Comparison of ENCODE assay signal across 21 cellular contexts in the genomic region with DNA sequence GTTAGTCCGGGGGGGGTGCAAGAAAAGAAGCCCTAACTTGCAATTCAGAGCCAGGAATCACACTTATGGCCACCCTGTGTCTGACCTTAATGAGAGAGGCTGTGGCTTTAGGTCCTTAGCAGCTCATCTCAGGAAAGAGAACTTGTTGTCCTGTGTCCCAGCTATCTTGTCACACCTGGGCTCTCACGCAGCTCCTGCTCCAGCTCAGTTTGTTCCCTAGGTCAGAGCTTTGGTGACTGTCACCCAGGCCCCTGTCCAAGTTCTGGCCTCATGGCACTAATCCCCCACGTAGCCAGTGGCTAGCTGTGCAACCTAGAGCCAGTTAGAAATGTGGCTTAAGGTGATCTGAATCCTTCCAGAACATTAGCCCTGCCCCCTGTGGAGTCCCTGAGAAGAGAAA. TPM values are rescaled to one million over a fixed set of nuclear protein-coding genes. Genes with fewer than 3 reads are reported as not detected.
DNase-seq lines count a peak whose midpoint lies in the region; ATAC-seq, FAIRE-seq and TF ChIP-seq lines count a peak whose summit lies in the region.
"Had no signal": no experiment of that assay in that cellular context is flagged by ENCODE, and none has a peak within 500 bp of the region (broad histone marks: within the 10 kb centered on the region; RNA-seq: fewer than 3 reads in every experiment).

No MANE protein-coding gene starts in this region.

- H3K27me3 ChIP-seq in right cardiac atrium (ENCODE audit: control insufficient read depth, insufficient read depth) (no peaks in the 10 kb centered on the region), K562 (ENCODE audit: control insufficient read depth in 2 of 2, insufficient read depth in 2 of 2, low read length in 2 of 2) (no peaks in the 10 kb centered on the region), neural progenitor cell (no peaks in the 10 kb centered on the region)
- H3K27me3 ChIP-seq: BE2C had no signal

- H3K4me1 Mint-ChIP-seq in neural progenitor cell (peaks cover 6% of the 10 kb centered on the region), type B pancreatic cell (ENCODE audit: unreplicated experiment) (peaks cover 5% of the 10 kb centered on the region)
- H3K4me1 Mint-ChIP-seq: CD14-positive monocyte; CD4-positive, alpha-beta memory T cell; GM23338; H9 had no signal

- BruUV-seq in K562 (replicated peaks; lab: Mats Ljungman, UMichigan) = no TSS peak

- H3K9me3 ChIP-seq in right cardiac atrium (ENCODE audit: control insufficient read depth, low read length) (no peaks in the 10 kb centered on the region), K562 (replicated peaks; ENCODE audit: control insufficient read depth, insufficient read depth, low read depth, low read length) (no peaks in the 10 kb centered on the region), neural progenitor cell (ENCODE audit: low read depth) (no peaks in the 10 kb centered on the region)
- H3K9me3 ChIP-seq: BE2C had no signal

- H3K79me2 ChIP-seq in K562 (ENCODE audit: control insufficient read depth, insufficient read depth, low read length) = no peaks in the 10 kb centered on the region
- H3K79me2 ChIP-seq in neural progenitor cell (ENCODE audit: low read depth) = no peaks in the 10 kb centered on the region

- H3K27ac Mint-ChIP-seq in neural progenitor cell = peak overlapping the region; percentile 51
- H3K27ac Mint-ChIP-seq in type B pancreatic cell = no peak overlapping the region
- H3K27ac Mint-ChIP-seq: CD14-positive monocyte; CD4-positive, alpha-beta memory T cell; GM23338 had no signal

- no peaks in the 10 kb centered on the region for H3K36me3 ChIP-seq in K562 (ENCODE audit: control insufficient read depth, insufficient read depth, low read length)
- H3K36me3 ChIP-seq in neural progenitor cell = no peaks in the 10 kb centered on the region
- H3K36me3 ChIP-seq: BE2C had no signal

- H3K9ac ChIP-seq in K562 (ENCODE audit: insufficient read depth in 1 of 2, low read depth in 2 of 2, low read length in 2 of 2) = peak overlapping the region in 1 of 2 experiments; percentile 80; a peak in 1 of 4 replicates
- H3K9ac ChIP-seq in neural progenitor cell = no peak overlapping the region

- peak; percentile 43 to 73 for ATAC-seq in right cardiac atrium
- ATAC-seq in Right ventricle myocardium superior (ENCODE audit: poor library complexity) = no peak
- no peak; the same call in 2 of the 3 replicates for ATAC-seq in K562
- ATAC-seq: GM23338 had no signal

- H3K4me2 ChIP-seq in K562 (ENCODE audit: insufficient read depth, low read length) (no peak overlapping the region), neural progenitor cell (no peak overlapping the region)
- H3K4me2 ChIP-seq: GM23338 had no signal

- no peak overlapping the region for H3K4me3 ChIP-seq in right cardiac atrium (ENCODE audit: low read length)
- no peak overlapping the region for H3K4me3 ChIP-seq in K562
- no peak overlapping the region for H3K4me3 ChIP-seq in neural progenitor cell
- H3K4me3 ChIP-seq: GM23338 had no signal

- no peaks in the 10 kb centered on the region for H3F3A ChIP-seq in neural progenitor cell (ENCODE audit: low read depth)

- peaks cover 11% of the 10 kb centered on the region for H3K27me3 Mint-ChIP-seq in neural progenitor cell (ENCODE audit: insufficient read depth, low read depth)
- H3K27me3 Mint-ChIP-seq in type B pancreatic cell = no peaks in the 10 kb centered on the region
- H3K27me3 Mint-ChIP-seq: CD4-positive, alpha-beta memory T cell had no signal

- no peak for TF ChIP-seq CTCF in K562 (IDR thresholded peaks at IDR 0.05 in 2 of 3, conservative IDR thresholded peaks at IDR 0.05 in 1 of 3; ENCODE audit: insufficient read depth in 2 of 3, low read depth in 1 of 3, low read length in 3 of 3)
- TF ChIP-seq CTCF in neural progenitor cell (IDR thresholded peaks at IDR 0.05) = no peak
- no peak for TF ChIP-seq CTCF in type B pancreatic cell (conservative IDR thresholded peaks at IDR 0.05)

- FAIRE-seq in K562 (lab: Jason Lieb, UNC) = no peak
- FAIRE-seq: A204.1, GM12892, GM18507, HTR-8/SVneo had no signal

- peak in 1 of 3 donors; percentile 68 for DNase-seq in right cardiac atrium
- no peak for DNase-seq in Right ventricle myocardium superior
- no peak for DNase-seq in K562 (ENCODE audit: extremely low read depth in 1 of 4, low spot score in 3 of 4)
- no peak for DNase-seq in neural progenitor cell (ENCODE audit: low spot score)
- DNase-seq in iPS-NIHi11 (ENCODE audit: low spot score) = no peak
- DNase-seq in type B pancreatic cell (ENCODE audit: extremely low spot score, unreplicated experiment) = no peak
- DNase-seq in NCI-H146 treated with DMSO at 0.1 percent for 48 hours (lab: John Stamatoyannopoulos, UW; ENCODE audit: unreplicated experiment) = no peak
- DNase-seq: ACHN; BE2C; CD4-positive, alpha-beta memory T cell; DMS153; DMS79; GDM1; H9; IMR-90 had no signal

- H3K4me3 Mint-ChIP-seq in neural progenitor cell (no peak overlapping the region), type B pancreatic cell (no peak overlapping the region)
- H3K4me3 Mint-ChIP-seq: CD14-positive monocyte; CD4-positive, alpha-beta memory T cell; GM23338; H9 had no signal

- H3K9me3 Mint-ChIP-seq in neural progenitor cell (no peaks in the 10 kb centered on the region), type B pancreatic cell (no peaks in the 10 kb centered on the region)
- H3K9me3 Mint-ChIP-seq: CD4-positive, alpha-beta memory T cell; GM23338; H9 had no signal

- CTCF ChIA-PET in K562 (lab: Yijun Ruan, JAX; ENCODE audit: low intra/inter-chr PET ratio) = no interaction called here

- 49% methylated on average over 3 of the region's 3 CpGs for WGBS in right cardiac atrium
- WGBS in K562 (ENCODE audit: insufficient coverage, low coverage, missing lambda C conversion rate) = 31% methylated on average over 3 of the region's 3 CpGs

- intact Hi-C loops in right cardiac atrium (cut with DNase I) (no loop called here), Right ventricle myocardium superior (cut with DNase I) (no loop called here), K562 (cut with micrococcal nuclease) (no loop called here)

- POLR2A ChIA-PET in K562 (lab: Yijun Ruan, JAX) = interaction anchor here (0.6 to 0.7 kb wide), 2 partner anchors 11 to 309 kb away, joined by 3 to 4 read pairs; no protein-coding TSS in a partner anchor

- no peaks in the 10 kb centered on the region for H3K4me1 ChIP-seq in right cardiac atrium (ENCODE audit: control insufficient read depth, insufficient read depth, low read length)
- H3K4me1 ChIP-seq in K562 (replicated peaks in 1 of 2; ENCODE audit: control insufficient read depth in 2 of 2, insufficient read depth in 2 of 2, low read length in 2 of 2) = no peaks in the 10 kb centered on the region
- no peaks in the 10 kb centered on the region for H3K4me1 ChIP-seq in neural progenitor cell
- H3K4me1 ChIP-seq: BE2C had no signal

- TF ChIP-seq RAD21 in K562 (CRISPR knock-in tag; conservative IDR thresholded peaks at IDR 0.05 in 1 of 2, IDR thresholded peaks at IDR 0.05 in 1 of 2) = no peak

- H2AFZ ChIP-seq in K562 (ENCODE audit: low read depth, low read length) (peak overlapping the region; percentile 36; the same call in 1 of the 2 replicates), neural progenitor cell (replicated peaks) (no peak overlapping the region)
- H2AFZ ChIP-seq: GM23338 had no signal

- H3K36me3 Mint-ChIP-seq in neural progenitor cell = no peaks in the 10 kb centered on the region
- no peaks in the 10 kb centered on the region for H3K36me3 Mint-ChIP-seq in type B pancreatic cell
- H3K36me3 Mint-ChIP-seq: CD14-positive monocyte; CD4-positive, alpha-beta memory T cell had no signal

- no peaks in the 10 kb centered on the region for H3K9me1 ChIP-seq in K562 (ENCODE audit: control insufficient read depth, insufficient read depth, low read length)

- in situ Hi-C loops in K562 (cut with MboI) = no loop called here

- TF ChIP-seq EP300 in K562 (IDR thresholded peaks at IDR 0.05; ENCODE audit: low read length) = no peak

- H4K20me1 ChIP-seq in K562 (replicated peaks; ENCODE audit: control insufficient read depth, insufficient read depth, low read length) = no peaks in the 10 kb centered on the region
- no peaks in the 10 kb centered on the region for H4K20me1 ChIP-seq in neural progenitor cell (ENCODE audit: low read depth)

- TF ChIP-seq POLR2A in K562 (conservative IDR thresholded peaks at IDR 0.05) = no peak

- H3K27ac ChIP-seq in right cardiac atrium (ENCODE audit: low read length) (peak overlapping the region; percentile 12), K562 (ENCODE audit: extremely low read depth, low read depth, low read length) (no peak overlapping the region), neural progenitor cell (no peak overlapping the region)

RNA-seq across cellular contexts. Expression of a gene that starts 28.6 kb away (rescaled TPM):
- total RNA-seq in right cardiac atrium = 10 to 100 TPM; 50.2 to 67.8 (median 55.1) TPM
- polyA plus RNA-seq in right cardiac atrium = 78.3 TPM
- total RNA-seq in Right ventricle myocardium superior = 46.9 TPM
- 71.1 and 129 TPM in 2 replicates for total RNA-seq in K562 (2011; cell fraction: chromatin; rRNA removed; ENCODE audit: low replicate concordance)
- 77.1 and 97.6 TPM in 2 replicates for total RNA-seq in K562 (2011; cell fraction: nucleolus; rRNA removed)
- 95.7 and 96.5 TPM in 2 replicates for total RNA-seq in K562 (2011; cell fraction: nucleoplasm; rRNA removed)
- 95.5 and 113 TPM in 2 replicates for total RNA-seq in K562 (2014; rRNA removed)
- total RNA-seq in K562 (2014; rRNA removed; fragmentation: Illumina TruSeq; extraction: Trizol) = 110 TPM in 2 replicates
- total RNA-seq in K562 (2015; rRNA removed; fragmentation: Illumina TruSeq; extraction: Trizol) = 108 and 113 TPM in 2 replicates
- total RNA-seq in K562 (2021) = 86.1 and 92.6 TPM in 2 replicates
- 86.1 and 99.0 TPM in 2 replicates for polyA plus RNA-seq in K562 (2011; rRNA removed)
- 61.1 and 61.7 TPM in 2 replicates for polyA plus RNA-seq in K562 (2011; cell fraction: cytosol; rRNA removed)
- polyA plus RNA-seq in K562 (2011; cell fraction: nucleus; rRNA removed) = 106 and 126 TPM in 2 replicates
- 56.6 and 69.1 TPM in 2 replicates for polyA plus RNA-seq in K562 (2012)
- polyA plus RNA-seq in K562 (2014; fragmentation: Illumina TruSeq; extraction: Trizol) = 98.2 and 111 TPM in 2 replicates
- 10 to 100 TPM; 42.1 to 59.6 TPM for polyA plus RNA-seq in K562 (2014; fragmentation: Nextera tagmentation; extraction: Ambion mirVana)
- polyA plus RNA-seq in K562 (2014; rRNA removed) = 99.3 and 128 TPM in 2 replicates
- 86.3 and 90.5 TPM in 2 replicates for polyA minus RNA-seq in K562 (2011; rRNA and poly(A)+ RNA removed)
- polyA minus RNA-seq in K562 (2011; cell fraction: cytosol; rRNA and poly(A)+ RNA removed) = 26.8 and 34.8 TPM in 2 replicates
- 62.5 and 81.8 TPM in 2 replicates for polyA minus RNA-seq in K562 (2011; cell fraction: nucleus; rRNA and poly(A)+ RNA removed)
- total RNA-seq in neural progenitor cell (ENCODE audit: low replicate concordance) = 41.0 and 77.8 TPM in 2 replicates
- 48.4 and 51.3 TPM in 2 replicates for total RNA-seq in type B pancreatic cell (ENCODE audit: low replicate concordance)

RNA-seq across cellular contexts. Expression of a gene that starts 30.5 kb away (rescaled TPM):
- total RNA-seq in right cardiac atrium (10 to 100 TPM; 25.1 to 44.1 (median 31.0) TPM), Right ventricle myocardium superior (39.9 TPM), K562 (2014; rRNA removed) (13.4 and 18.5 TPM in 2 replicates), K562 (2014; rRNA removed; fragmentation: Illumina TruSeq; extraction: Trizol) (1.2 TPM in 2 replicates), K562 (2015; rRNA removed; fragmentation: Illumina TruSeq; extraction: Trizol) (5.0 and 5.6 TPM in 2 replicates), K562 (2021) (12.7 and 15.1 TPM in 2 replicates), neural progenitor cell (ENCODE audit: low replicate concordance) (1.2 and 1.4 TPM in 2 replicates), type B pancreatic cell (ENCODE audit: low replicate concordance) (6.3 and 16.9 TPM in 2 replicates)
- polyA plus RNA-seq in right cardiac atrium (40.6 TPM), K562 (2011; rRNA removed) (2.9 and 5.2 TPM in 2 replicates), K562 (2014; fragmentation: Illumina TruSeq; extraction: Trizol) (2.3 and 4.6 TPM in 2 replicates), K562 (2014; fragmentation: Nextera tagmentation; extraction: Ambion mirVana) (under 1 TPM in 1 of 2 experiments, not detected in 1; 0.07 TPM), K562 (2014; rRNA removed) (11.0 and 12.0 TPM in 2 replicates)
- total RNA-seq in K562 (2011; cell fraction: chromatin; rRNA removed; ENCODE audit: low replicate concordance) = 3.5 and 12.3 TPM in 2 replicates
- 17.3 and 17.5 TPM in 2 replicates for total RNA-seq in K562 (2011; cell fraction: nucleolus; rRNA removed)
- 7.9 and 9.0 TPM in 2 replicates for total RNA-seq in K562 (2011; cell fraction: nucleoplasm; rRNA removed)
- polyA plus RNA-seq in K562 (2011; cell fraction: cytosol; rRNA removed) = 6.8 and 18.1 TPM in 2 replicates
- 5.6 and 9.4 TPM in 2 replicates for polyA plus RNA-seq in K562 (2011; cell fraction: nucleus; rRNA removed)
- polyA plus RNA-seq in K562 (2012) = 9.9 and 29.3 TPM in 2 replicates
- polyA minus RNA-seq in K562 (2011; rRNA and poly(A)+ RNA removed) = 1.9 and 2.0 TPM in 2 replicates
- polyA minus RNA-seq in K562 (2011; cell fraction: cytosol; rRNA and poly(A)+ RNA removed) = 5.2 and 6.2 TPM in 2 replicates
- polyA minus RNA-seq in K562 (2011; cell fraction: nucleus; rRNA and poly(A)+ RNA removed) = 6.5 and 7.6 TPM in 2 replicates

Comparison
In these comparisons a context has a peak if more than half of its experiments do, and no peak if none do; other contexts are left out.
1. ATAC-seq: peak in right cardiac atrium (2 of 2); none in Right ventricle myocardium superior (single experiment) and K562 (single experiment).